In the genomic region with DNA sequence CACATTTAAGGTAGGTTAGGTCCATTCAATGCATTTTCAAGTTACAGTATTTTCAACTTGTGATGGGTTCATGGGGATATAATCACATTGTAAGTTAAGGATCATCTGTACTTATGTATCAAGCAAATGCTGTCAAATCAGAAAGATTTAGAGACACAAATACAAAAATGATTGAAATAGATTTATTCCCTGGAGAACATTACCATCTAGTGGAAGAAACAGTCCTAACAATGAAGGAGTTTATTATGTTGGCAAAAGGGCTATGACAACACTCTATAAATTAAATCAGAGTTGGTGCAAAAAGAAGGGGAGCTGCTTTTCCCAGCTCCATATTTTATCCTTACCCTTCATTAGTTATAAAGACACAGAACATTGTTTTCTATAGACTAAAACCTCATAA, we compare ENCODE assay signal across 8 cellular contexts.
DNase-seq lines count a peak whose midpoint lies in the region.

No MANE protein-coding gene starts in this region.

- DNase-seq in NCI-H2029 treated with DMSO at 0.1 percent for 48 hours (lab: John Stamatoyannopoulos, UW) (peak; percentile 18), NCI-H2029 (lab: John Stamatoyannopoulos, UW) (no peak), NCI-H69 (lab: John Stamatoyannopoulos, UW) (peak; percentile 34), dedifferentiated amniotic fluid mesenchymal stem cell (ENCODE audit: extremely low spot score) (peak; percentile 33), renal cortical epithelial cell (ENCODE audit: low read depth) (peak; percentile 18), middle frontal gyrus (ENCODE audit: extremely low spot score, low spot score) (no peak)
- no peak for DNase-seq in activated effector memory CD4-positive, alpha-beta T cell treated with Interleukin-2 at 50 U/mL for 16 hours
- DNase-seq in activated T-cell treated with anti-CD3 and anti-CD28 coated beads, Interleukin-2, amount 50 U/mL, for 48 hours = no peak

Comparison
In these comparisons a context has a peak if more than half of its experiments do, and no peak if none do; other contexts are left out.
1. DNase-seq: peak in NCI-H2029 treated with DMSO at 0.1 percent for 48 hours (single experiment), NCI-H69 (single experiment), dedifferentiated amniotic fluid mesenchymal stem cell (single experiment) and renal cortical epithelial cell (single experiment); none in NCI-H2029 (single experiment), middle frontal gyrus (single experiment), activated effector memory CD4-positive, alpha-beta T cell treated with Interleukin-2 at 50 U/mL for 16 hours (single experiment) and activated T-cell treated with anti-CD3 and anti-CD28 coated beads, Interleukin-2, amount 50 U/mL, for 48 hours (0 of 2).